Comparison of ENCODE assay signal across 35 cellular contexts in the genomic region with DNA sequence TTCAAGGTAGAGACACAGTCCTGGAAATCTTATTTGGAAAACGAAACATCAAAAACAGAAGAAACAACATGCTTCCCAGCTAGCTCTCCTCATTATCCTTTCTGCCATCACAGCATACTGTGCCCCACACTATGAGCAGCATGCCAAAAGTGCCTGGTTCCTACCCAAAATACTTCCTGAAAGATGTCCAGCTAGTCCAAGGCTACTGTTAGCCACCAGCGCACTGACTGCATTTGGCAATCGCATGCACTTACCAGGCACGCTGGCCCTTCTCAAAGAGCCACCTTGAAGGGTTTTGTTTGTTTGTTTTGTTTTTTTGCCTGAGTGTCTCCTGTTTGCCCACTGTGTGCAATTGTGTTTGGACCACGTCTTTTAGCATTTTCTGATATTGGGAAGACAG. TPM values are rescaled to one million over a fixed set of nuclear protein-coding genes. Genes with fewer than 3 reads are reported as not detected.
"Had no signal": no experiment of that assay in that cellular context is flagged by ENCODE, and none has a peak within 500 bp of the region (broad histone marks: within the 10 kb centered on the region; RNA-seq: fewer than 3 reads in every experiment).

No MANE protein-coding gene starts in this region.

- H3K27me3 Mint-ChIP-seq: brain had no signal

- H3K27ac ChIP-seq: ascending aorta, cardiac muscle cell, VCaP had no signal

- H3K27ac Mint-ChIP-seq: activated B cell treated with CpG ODN at 0.5 μM for 24 hours; activated CD4-positive, alpha-beta memory T cell treated with anti-CD3 and anti-CD28 coated beads for 36 hours; activated CD4-positive, alpha-beta T cell treated with anti-CD3 and anti-CD28 coated beads, Interleukin-2, amount 10 ng/mL, durations not matched to agents 24 days and 14 days; activated CD8-positive, alpha-beta memory T cell treated with anti-CD3 and anti-CD28 coated beads, Interleukin-2, amount 10 ng/mL, durations not matched to agents 7 days and 5 days; activated CD8-positive, alpha-beta T cell treated with anti-CD3 and anti-CD28 coated beads, Interleukin-2, amount 10 ng/mL, durations not matched to agents 7 days and 5 days; activated naive CD4-positive, alpha-beta T cell treated with anti-CD3 and anti-CD28 coated beads for 36 hours; activated naive CD4-positive, alpha-beta T cell treated with anti-CD3 and anti-CD28 coated beads, Interleukin-2, amount 50 U/mL, for 72 hours; activated naive CD8-positive, alpha-beta T cell treated with anti-CD3 and anti-CD28 coated beads for 36 hours; activated T-cell treated with anti-CD3 and anti-CD28 coated beads, Interleukin-2, amount 50 U/mL, for 24 hours; activated T-helper 2 cell treated with anti-CD3 and anti-CD28 coated beads, Interferon-gamma antibody, Interleukin-2, Interleukin-4, amounts not matched to agents 10 μg/mL and 5 μg/mL and 100 μg/mL, durations not matched to agents 14 hours and 24 hours and 36 hours; brain; T-helper 1 cell treated with Interleukin-12 subunit alpha and Interleukin-12 subunit beta and Interleukin-4 antibody, amounts not matched to agents 30 μg/mL and 1 μg/mL, for 36 hours; T-helper 2 cell treated with Interferon-gamma antibody and Interleukin-4, amounts not matched to agents 5 μg/mL and 100 μg/mL, for 36 hours had no signal

- H3K4me1 Mint-ChIP-seq: activated B cell treated with CpG ODN at 0.5 μM for 24 hours; activated CD4-positive, alpha-beta T cell treated with anti-CD3 and anti-CD28 coated beads, Interleukin-2, amount 10 ng/mL, durations not matched to agents 24 days and 14 days; activated CD8-positive, alpha-beta memory T cell treated with anti-CD3 and anti-CD28 coated beads, Interleukin-2, amount 10 ng/mL, durations not matched to agents 7 days and 5 days; activated naive CD8-positive, alpha-beta T cell treated with anti-CD3 and anti-CD28 coated beads for 36 hours; central memory CD8-positive, alpha-beta T cell had no signal

- H3K9me3 ChIP-seq: ascending aorta had no signal

- ATAC-seq: activated CD8-positive, alpha-beta memory T cell treated with anti-CD3 and anti-CD28 coated beads, Interleukin-2, amount 10 ng/mL, durations not matched to agents 7 days and 5 days; activated CD8-positive, alpha-beta T cell treated with anti-CD3 and anti-CD28 coated beads, Interleukin-2, amount 10 ng/mL, durations not matched to agents 7 days and 5 days; activated naive CD4-positive, alpha-beta T cell treated with anti-CD3 and anti-CD28 coated beads, Interleukin-2, amount 50 U/mL, for 72 hours had no signal

- H3K36me3 Mint-ChIP-seq: activated CD8-positive, alpha-beta memory T cell treated with anti-CD3 and anti-CD28 coated beads, Interleukin-2, amount 10 ng/mL, durations not matched to agents 7 days and 5 days; activated naive CD8-positive, alpha-beta T cell treated with anti-CD3 and anti-CD28 coated beads for 36 hours; brain had no signal

- H3K36me3 ChIP-seq: ascending aorta, cardiac muscle cell had no signal

- DNase-seq: activated B cell treated with CpG ODN at 0.5 μM for 24 hours; activated CD4-positive, alpha-beta memory T cell treated with anti-CD3 and anti-CD28 coated beads for 36 hours; activated CD4-positive, alpha-beta T cell treated with anti-CD3 and anti-CD28 coated beads for 4 hours; activated CD4-positive, alpha-beta T cell treated with anti-CD3 and anti-CD28 coated beads, Interleukin-2, amount 10 ng/mL, durations not matched to agents 24 days and 14 days; activated CD4-positive, alpha-beta T cell treated with anti-CD3 and anti-CD28 coated beads, Interleukin-2, amount 50 U/mL, for 1 hour; activated CD4-positive, alpha-beta T cell treated with anti-CD3 and anti-CD28 coated beads, Interleukin-2, amount 50 U/mL, for 4 hours; activated CD4-positive, CD25-positive, alpha-beta regulatory T cell treated with anti-CD3 and anti-CD28 coated beads, Interleukin-2, amount 50 U/mL, for 72 hours; activated CD8-positive, alpha-beta memory T cell treated with anti-CD3 and anti-CD28 coated beads for 24 hours; activated CD8-positive, alpha-beta memory T cell treated with anti-CD3 and anti-CD28 coated beads, Interleukin-2, amount 10 ng/mL, durations not matched to agents 7 days and 5 days; activated CD8-positive, alpha-beta memory T cell treated with anti-CD3 and anti-CD28 coated beads, Interleukin-2, amount 50 U/mL, for 48 hours; activated CD8-positive, alpha-beta T cell treated with anti-CD3 and anti-CD28 coated beads, Interleukin-2, amount 10 ng/mL, durations not matched to agents 7 days and 5 days; activated effector memory CD4-positive, alpha-beta T cell treated with Interleukin-2 at 50 U/mL for 16 hours; activated gamma-delta T cell; activated naive CD4-positive, alpha-beta T cell treated with anti-CD3 and anti-CD28 coated beads for 36 hours; activated naive CD4-positive, alpha-beta T cell treated with anti-CD3 and anti-CD28 coated beads, Interleukin-2, amount 50 U/mL, for 16 hours; activated naive CD8-positive, alpha-beta T cell treated with anti-CD3 and anti-CD28 coated beads for 36 hours; activated T-cell treated with anti-CD3 and anti-CD28 coated beads, Interleukin-2, amount 50 U/mL, for 24 hours; activated T-cell treated with anti-CD3 and anti-CD28 coated beads, Interleukin-2, amount 50 U/mL, for 48 hours; amygdala; anterior cingulate cortex; caudate nucleus; cerebellar nuclear complex; T-helper 1 cell; T-helper 2 cell; T-helper 9 cell had no signal

- H3K27me3 ChIP-seq: ascending aorta, cardiac muscle cell had no signal

- H3K4me3 ChIP-seq: ascending aorta, cardiac muscle cell had no signal

- H3K4me3 Mint-ChIP-seq: activated B cell treated with CpG ODN at 0.5 μM for 24 hours; activated CD4-positive, alpha-beta memory T cell treated with anti-CD3 and anti-CD28 coated beads for 36 hours; activated CD4-positive, alpha-beta T cell treated with anti-CD3 and anti-CD28 coated beads, Interleukin-2, amount 10 ng/mL, durations not matched to agents 24 days and 14 days; activated CD8-positive, alpha-beta memory T cell treated with anti-CD3 and anti-CD28 coated beads, Interleukin-2, amount 10 ng/mL, durations not matched to agents 7 days and 5 days; activated CD8-positive, alpha-beta T cell treated with anti-CD3 and anti-CD28 coated beads, Interleukin-2, amount 10 ng/mL, durations not matched to agents 7 days and 5 days; activated naive CD4-positive, alpha-beta T cell treated with anti-CD3 and anti-CD28 coated beads for 36 hours; activated naive CD8-positive, alpha-beta T cell treated with anti-CD3 and anti-CD28 coated beads for 36 hours; activated T-cell treated with anti-CD3 and anti-CD28 coated beads, Interleukin-2, amount 50 U/mL, for 24 hours; brain; central memory CD8-positive, alpha-beta T cell; T-helper 1 cell treated with Interleukin-12 subunit alpha and Interleukin-12 subunit beta and Interleukin-4 antibody, amounts not matched to agents 30 μg/mL and 1 μg/mL, for 36 hours; T-helper 2 cell treated with Interferon-gamma antibody and Interleukin-4, amounts not matched to agents 5 μg/mL and 100 μg/mL, for 36 hours had no signal

RNA-seq across cellular contexts. Expression of gene HSPB3, which starts 6.8 kb away (rescaled TPM):
- total RNA-seq: activated B cell treated with CpG ODN at 0.5 μM for 24 hours; activated CD4-positive, alpha-beta memory T cell treated with anti-CD3 and anti-CD28 coated beads for 36 hours; activated CD4-positive, alpha-beta T cell treated with anti-CD3 and anti-CD28 coated beads, Interleukin-2, amount 10 ng/mL, durations not matched to agents 24 days and 14 days; activated CD8-positive, alpha-beta memory T cell treated with anti-CD3 and anti-CD28 coated beads, Interleukin-2, amount 10 ng/mL, durations not matched to agents 7 days and 5 days; activated CD8-positive, alpha-beta T cell treated with anti-CD3 and anti-CD28 coated beads, Interleukin-2, amount 10 ng/mL, durations not matched to agents 7 days and 5 days; activated naive CD4-positive, alpha-beta T cell treated with anti-CD3 and anti-CD28 coated beads for 36 hours; activated naive CD4-positive, alpha-beta T cell treated with anti-CD3 and anti-CD28 coated beads, Interleukin-2, amount 50 U/mL, for 72 hours; activated naive CD8-positive, alpha-beta T cell treated with anti-CD3 and anti-CD28 coated beads for 36 hours; activated T-helper 2 cell treated with anti-CD3 and anti-CD28 coated beads, Interferon-gamma antibody, Interleukin-2, Interleukin-4, amounts not matched to agents 10 μg/mL and 5 μg/mL and 100 μg/mL, durations not matched to agents 14 hours and 24 hours and 36 hours; ascending aorta; bronchial epithelial cell had no signal
